In genomic region chr17:57834146-57834741, GRCh38 we compare ENCODE assay signal across 1 cellular context.
TF ChIP-seq lines count a peak whose summit lies in the region.

No MANE protein-coding gene starts in this region.

TF ChIP-seq in HepG2, 621 proteins besides CTCF, POLR2A, EP300 and RAD21 (continued from another document):
- TF ChIP-seq ZBTB33 (CRISPR knock-in tag; IDR thresholded peaks at IDR 0.05) (peak; percentile 93), AHR (CRISPR knock-in tag; IDR thresholded peaks at IDR 0.05) (no peak), ZNF782 (CRISPR knock-in tag; IDR thresholded peaks at IDR 0.05; ENCODE audit: borderline replicate concordance) (no peak), STAG1 (CRISPR knock-in tag; IDR thresholded peaks at IDR 0.05) (peak; percentile 35), SALL1 (CRISPR knock-in tag; IDR thresholded peaks at IDR 0.05) (0 out of 2 replicates have a peak, but pooled peaks have one; percentile 19), ZNF576 (CRISPR knock-in tag; IDR thresholded peaks at IDR 0.05) (0 out of 2 replicates have a peak, but pooled peaks have one; percentile 12), USF2 (IDR thresholded peaks at IDR 0.05; ENCODE audit: low read depth, low read length) (no peak), USF2 (CRISPR knock-in tag; IDR thresholded peaks at IDR 0.05; ENCODE audit: borderline replicate concordance) (no peak), ZNF687 (CRISPR knock-in tag; IDR thresholded peaks at IDR 0.05) (peak; percentile 47), ZBTB38 (CRISPR knock-in tag; IDR thresholded peaks at IDR 0.05) (peak; percentile 75; the same call in 1 of the 2 replicates), ZNF777 (CRISPR knock-in tag; IDR thresholded peaks at IDR 0.05) (no peak), CCDC6 (CRISPR knock-in tag; IDR thresholded peaks at IDR 0.05) (0 out of 2 replicates have a peak, but pooled peaks have one; percentile 15), ZFP36L2 (CRISPR knock-in tag; IDR thresholded peaks at IDR 0.05) (no peak), ZNF274 (CRISPR knock-in tag; IDR thresholded peaks at IDR 0.05) (0 out of 2 replicates have a peak, but pooled peaks have one; percentile 26)
